In genomic region chr3:99825239-99825638, GRCh38 we compare ENCODE assay signal across 14 cellular contexts. TPM values are rescaled to one million over a fixed set of nuclear protein-coding genes. Genes with fewer than 3 reads are reported as not detected.
A peak's percentile ranks its signal among the peaks of the same experiment; 100 is the strongest.
DNase-seq lines count a peak whose midpoint lies in the region; ATAC-seq and TF ChIP-seq lines count a peak whose summit lies in the region.
"Had no signal": no experiment of that assay in that cellular context is flagged by ENCODE, and none has a peak within 500 bp of the region (broad histone marks: within the 10 kb centered on the region; RNA-seq: fewer than 3 reads in every experiment).

No MANE protein-coding gene starts in this region.

- 95% methylated on average over 1 of the region's 1 CpG; no CpG with 5 or more reads in 1 of the 2 experiments for WGBS in endodermal cell (ENCODE audit: insufficient coverage in 1 of 2, insufficient read length in 1 of 2), 2 experiments

- intact Hi-C loops in PC-9 (cut with micrococcal nuclease; ENCODE audit: unreplicated experiment) (no loop called here), left colon (cut with DNase I, micrococcal nuclease) (no loop called here)

- H3K27me3 Mint-ChIP-seq in activated naive CD4-positive, alpha-beta T cell treated with anti-CD3 and anti-CD28 coated beads, Interleukin-2, amount 50 U/mL, for 24 hours = no peaks in the 10 kb centered on the region
- H3K27me3 Mint-ChIP-seq in endodermal cell (ENCODE audit: insufficient read depth) = no peaks in the 10 kb centered on the region
- H3K27me3 Mint-ChIP-seq: B cell, naive B cell had no signal

- no peak overlapping the region for H3K4me3 Mint-ChIP-seq in activated naive CD4-positive, alpha-beta T cell treated with anti-CD3 and anti-CD28 coated beads, Interleukin-2, amount 50 U/mL, for 24 hours
- no peak overlapping the region for H3K4me3 Mint-ChIP-seq in endodermal cell
- no peak overlapping the region for H3K4me3 Mint-ChIP-seq in stimulated activated effector memory CD8-positive, alpha-beta T cell treated with anti-CD3 and anti-CD28 coated beads, Interleukin-12 subunit alpha, Interleukin-12 subunit beta, amount 100 ng/mL, for 72 hours
- H3K4me3 Mint-ChIP-seq: B cell, naive B cell had no signal

- peaks cover 3% of the 10 kb centered on the region for H3F3A ChIP-seq in PC-9 (ENCODE audit: insufficient read depth, low read depth)

- no peak for TF ChIP-seq CTCF in PC-9 (conservative IDR thresholded peaks at IDR 0.05)
- TF ChIP-seq CTCF in endodermal cell (conservative IDR thresholded peaks at IDR 0.05) = no peak

- no peak overlapping the region for H3K4me3 ChIP-seq in PC-9
- no peak overlapping the region for H3K4me3 ChIP-seq in endodermal cell (ENCODE audit: low read length)

- no peaks in the 10 kb centered on the region for H3K9me3 Mint-ChIP-seq in activated naive CD4-positive, alpha-beta T cell treated with anti-CD3 and anti-CD28 coated beads, Interleukin-2, amount 50 U/mL, for 24 hours
- H3K9me3 Mint-ChIP-seq in endodermal cell = no peaks in the 10 kb centered on the region
- no peaks in the 10 kb centered on the region for H3K9me3 Mint-ChIP-seq in stimulated activated effector memory CD8-positive, alpha-beta T cell treated with anti-CD3 and anti-CD28 coated beads, Interleukin-12 subunit alpha, Interleukin-12 subunit beta, amount 100 ng/mL, for 72 hours
- H3K9me3 Mint-ChIP-seq: naive B cell had no signal

- peak; percentile 75 for ATAC-seq in stimulated activated effector memory CD8-positive, alpha-beta T cell treated with anti-CD3 and anti-CD28 coated beads, Interleukin-12 subunit alpha, Interleukin-12 subunit beta, amount 100 ng/mL, for 72 hours
- no peak for ATAC-seq in left colon
- no peak for ATAC-seq in GM21576 (IDR thresholded peaks at IDR 0.05; ENCODE audit: unreplicated experiment)

- no peak overlapping the region for H2AFZ ChIP-seq in PC-9

- peaks cover 34% of the 10 kb centered on the region for H3K4me1 Mint-ChIP-seq in activated naive CD4-positive, alpha-beta T cell treated with anti-CD3 and anti-CD28 coated beads, Interleukin-2, amount 50 U/mL, for 24 hours
- H3K4me1 Mint-ChIP-seq in endodermal cell = peaks cover 4% of the 10 kb centered on the region
- H3K4me1 Mint-ChIP-seq in stimulated activated effector memory CD8-positive, alpha-beta T cell treated with anti-CD3 and anti-CD28 coated beads, Interleukin-12 subunit alpha, Interleukin-12 subunit beta, amount 100 ng/mL, for 72 hours = peaks cover 13% of the 10 kb centered on the region

- H3K27ac ChIP-seq in PC-9 (peak overlapping the region; percentile 0; the same call in 1 of the 2 replicates), endodermal cell (ENCODE audit: low read depth, low read length) (no peak overlapping the region)
- H3K27ac ChIP-seq: KMS-11 had no signal

- peaks cover 3% of the 10 kb centered on the region for H3K36me3 Mint-ChIP-seq in activated naive CD4-positive, alpha-beta T cell treated with anti-CD3 and anti-CD28 coated beads, Interleukin-2, amount 50 U/mL, for 24 hours
- H3K36me3 Mint-ChIP-seq in endodermal cell (ENCODE audit: low read depth) = no peaks in the 10 kb centered on the region
- H3K36me3 Mint-ChIP-seq in stimulated activated effector memory CD8-positive, alpha-beta T cell treated with anti-CD3 and anti-CD28 coated beads, Interleukin-12 subunit alpha, Interleukin-12 subunit beta, amount 100 ng/mL, for 72 hours = no peaks in the 10 kb centered on the region
- H3K36me3 Mint-ChIP-seq: naive B cell had no signal

- no peak overlapping the region for H3K9ac ChIP-seq in endodermal cell (ENCODE audit: extremely low read depth, low read length, poor library complexity, severe bottlenecking)
- H3K9ac ChIP-seq: KMS-11 had no signal

- peaks cover 90% of the 10 kb centered on the region for H3K79me2 ChIP-seq in PC-9 (ENCODE audit: low read depth)

- no TSS peak for BruUV-seq in PC-9 (replicated peaks; lab: Mats Ljungman, UMichigan)

- DNase-seq in activated naive CD4-positive, alpha-beta T cell treated with Interleukin-2 at 50 U/mL for 16 hours = no peak
- DNase-seq in PC-9 = peak in 1 of 2 experiments; percentile 69
- DNase-seq in endodermal cell = no peak
- no peak for DNase-seq in stimulated activated effector memory CD8-positive, alpha-beta T cell treated with anti-CD3 and anti-CD28 coated beads, Interleukin-12 subunit alpha, Interleukin-12 subunit beta, amount 100 ng/mL, for 72 hours (ENCODE audit: low spot score in 2 of 2)
- DNase-seq in left colon = no peak
- no peak for DNase-seq in central memory CD4-positive, alpha-beta T cell
- DNase-seq: naive B cell; NCI-H748 treated with DMSO at 0.1 percent for 48 hours; stimulated activated CD4-positive, alpha-beta T cell treated with anti-CD3 and anti-CD28 coated beads, Interleukin-12 subunit alpha, Interleukin-12 subunit beta, amount 100 ng/mL, for 4 hours; stimulated activated naive CD4-positive, alpha-beta T cell had no signal

- H3K9me3 ChIP-seq in PC-9 (ENCODE audit: insufficient read depth, low read depth) (no peaks in the 10 kb centered on the region), endodermal cell (ENCODE audit: control insufficient read depth, low read length) (no peaks in the 10 kb centered on the region)

- H3K9me2 ChIP-seq in PC-9 (ENCODE audit: insufficient read depth) = no peaks in the 10 kb centered on the region

- CTCF ChIA-PET in PC-9 (lab: Charles Lee) = no interaction called here

- no peaks in the 10 kb centered on the region for H3K27me3 ChIP-seq in PC-9 (ENCODE audit: insufficient read depth, low read depth)
- H3K27me3 ChIP-seq in endodermal cell (ENCODE audit: control insufficient read depth, insufficient read depth, low read length, poor library complexity, severe bottlenecking) = no peaks in the 10 kb centered on the region

- peak overlapping the region; percentile 89 for H3K27ac Mint-ChIP-seq in activated naive CD4-positive, alpha-beta T cell treated with anti-CD3 and anti-CD28 coated beads, Interleukin-2, amount 50 U/mL, for 24 hours
- peak overlapping the region; percentile 16 for H3K27ac Mint-ChIP-seq in endodermal cell
- H3K27ac Mint-ChIP-seq in stimulated activated effector memory CD8-positive, alpha-beta T cell treated with anti-CD3 and anti-CD28 coated beads, Interleukin-12 subunit alpha, Interleukin-12 subunit beta, amount 100 ng/mL, for 72 hours = peak overlapping the region; percentile 9
- H3K27ac Mint-ChIP-seq: B cell, naive B cell had no signal

- peaks cover 4% of the 10 kb centered on the region; the same call in 1 of the 2 replicates for H4K20me1 ChIP-seq in PC-9 (ENCODE audit: insufficient read depth)

- H3K4me1 ChIP-seq in PC-9 (replicated peaks; ENCODE audit: insufficient read depth) = peaks cover 22% of the 10 kb centered on the region
- no peaks in the 10 kb centered on the region for H3K4me1 ChIP-seq in endodermal cell (ENCODE audit: control insufficient read depth, insufficient read depth, low read length)

- H3K36me3 ChIP-seq in PC-9 (ENCODE audit: low read depth) = no peaks in the 10 kb centered on the region
- no peaks in the 10 kb centered on the region for H3K36me3 ChIP-seq in endodermal cell (ENCODE audit: control insufficient read depth, insufficient read depth, low read length)

- POLR2A ChIA-PET in PC-9 (lab: Charles Lee; ENCODE audit: unreplicated experiment) = interaction anchor here (0.7 kb wide), 1 partner anchor 161 kb away, joined by 4 read pairs; no protein-coding TSS in a partner anchor

- peak overlapping the region; percentile 30 for H3K4me2 ChIP-seq in PC-9
- H3K4me2 ChIP-seq: KMS-11 had no signal

RNA-seq across cellular contexts. Expression of gene CMSS1, which starts 7.6 kb away (rescaled TPM):
- total RNA-seq in PC-9 (2021) (96.8 and 98.9 TPM in 2 replicates), endodermal cell (10 to 100 TPM; 48.5 to 50.8 TPM), left colon (1 to 10 TPM; 8.2 to 9.5 TPM)
- polyA plus RNA-seq in endodermal cell (2013, experiment 1 of 2) = 48.6 TPM
- 40.0 TPM for polyA plus RNA-seq in endodermal cell (2013, experiment 2 of 2)

Comparison
In these comparisons a context has a peak if more than half of its experiments do, and no peak if none do; other contexts are left out.
1. H3K27ac Mint-ChIP-seq: peak in every context shown above with its lines; median percentile 89 in activated naive CD4-positive, alpha-beta T cell treated with anti-CD3 and anti-CD28 coated beads, Interleukin-2, amount 50 U/mL, for 24 hours; 16 in endodermal cell; 9 in stimulated activated effector memory CD8-positive, alpha-beta T cell treated with anti-CD3 and anti-CD28 coated beads, Interleukin-12 subunit alpha, Interleukin-12 subunit beta, amount 100 ng/mL, for 72 hours.